17 cellular contexts compared by ENCODE assay signal in genomic region chr5:119476341-119476740, GRCh38.
"Had no signal": no experiment of that assay in that cellular context is flagged by ENCODE, and none has a peak within 500 bp of the region (broad histone marks: within the 10 kb centered on the region; RNA-seq: fewer than 3 reads in every experiment).

No MANE protein-coding gene starts in this region.

- H3K4me3 ChIP-seq: prostate gland, right lobe of liver had no signal

- H3K4me3 Mint-ChIP-seq: activated B cell treated with CpG ODN at 0.5 μM for 24 hours; activated CD4-positive, alpha-beta T cell treated with anti-CD3 and anti-CD28 coated beads, Interleukin-2, amount 10 ng/mL, durations not matched to agents 24 days and 14 days; activated naive CD4-positive, alpha-beta T cell treated with anti-CD3 and anti-CD28 coated beads for 36 hours; activated T-helper 17 cell treated with anti-CD3 and anti-CD28 coated beads, Interleukin-2, amount 50 U/mL, for 72 hours; mesothelial cell of epicardium; naive B cell; stimulated activated memory B cell treated with anti-CD40 and anti-IgM and Interleukin-4, amounts not matched to agents 10 μg/mL and 1 μg/mL and 100 μg/mL, for 72 hours; T-helper 1 cell treated with Interleukin-12 subunit alpha and Interleukin-12 subunit beta and Interleukin-4 antibody, amounts not matched to agents 30 μg/mL and 1 μg/mL, for 36 hours; type B pancreatic cell had no signal

- DNase-seq: activated B cell treated with CpG ODN at 0.5 μM for 24 hours; activated CD4-positive, alpha-beta T cell treated with anti-CD3 and anti-CD28 coated beads, Interleukin-2, amount 10 ng/mL, durations not matched to agents 24 days and 14 days; activated naive CD4-positive, alpha-beta T cell treated with anti-CD3 and anti-CD28 coated beads for 36 hours; activated T-cell treated with anti-CD3 and anti-CD28 coated beads for 4 hours; central memory CD4-positive, alpha-beta T cell; erythroblast; left ventricle myocardium superior; naive B cell; occipital lobe; right lobe of liver had no signal

- ATAC-seq: activated T-helper 17 cell treated with anti-CD3 and anti-CD28 coated beads, Interleukin-2, amount 50 U/mL, for 72 hours; left ventricle myocardium superior; right lobe of liver; SK-N-SH treated with all-trans-retinoic acid at 6 μM for 48 hours; stimulated activated memory B cell treated with anti-CD40 and anti-IgM and Interleukin-4, amounts not matched to agents 10 μg/mL and 1 μg/mL and 100 μg/mL, for 72 hours had no signal

- H3K4me1 Mint-ChIP-seq: activated CD4-positive, alpha-beta T cell treated with anti-CD3 and anti-CD28 coated beads, Interleukin-2, amount 10 ng/mL, durations not matched to agents 24 days and 14 days; activated T-helper 17 cell treated with anti-CD3 and anti-CD28 coated beads, Interleukin-2, amount 50 U/mL, for 72 hours; mesothelial cell of epicardium had no signal

- H3K9me3 Mint-ChIP-seq: activated B cell treated with CpG ODN at 0.5 μM for 24 hours; activated CD4-positive, alpha-beta T cell treated with anti-CD3 and anti-CD28 coated beads, Interleukin-2, amount 10 ng/mL, durations not matched to agents 24 days and 14 days; activated naive CD4-positive, alpha-beta T cell treated with anti-CD3 and anti-CD28 coated beads for 36 hours; activated T-helper 17 cell treated with anti-CD3 and anti-CD28 coated beads, Interleukin-2, amount 50 U/mL, for 72 hours; mesothelial cell of epicardium; naive B cell; stimulated activated memory B cell treated with anti-CD40 and anti-IgM and Interleukin-4, amounts not matched to agents 10 μg/mL and 1 μg/mL and 100 μg/mL, for 72 hours; T-helper 1 cell treated with Interleukin-12 subunit alpha and Interleukin-12 subunit beta and Interleukin-4 antibody, amounts not matched to agents 30 μg/mL and 1 μg/mL, for 36 hours; type B pancreatic cell had no signal

- H3K27ac Mint-ChIP-seq: activated B cell treated with CpG ODN at 0.5 μM for 24 hours; activated CD4-positive, alpha-beta T cell treated with anti-CD3 and anti-CD28 coated beads, Interleukin-2, amount 10 ng/mL, durations not matched to agents 24 days and 14 days; activated naive CD4-positive, alpha-beta T cell treated with anti-CD3 and anti-CD28 coated beads for 36 hours; activated T-helper 17 cell treated with anti-CD3 and anti-CD28 coated beads, Interleukin-2, amount 50 U/mL, for 72 hours; mesothelial cell of epicardium; naive B cell; stimulated activated memory B cell treated with anti-CD40 and anti-IgM and Interleukin-4, amounts not matched to agents 10 μg/mL and 1 μg/mL and 100 μg/mL, for 72 hours; T-helper 1 cell treated with Interleukin-12 subunit alpha and Interleukin-12 subunit beta and Interleukin-4 antibody, amounts not matched to agents 30 μg/mL and 1 μg/mL, for 36 hours; type B pancreatic cell had no signal

- H3K27ac ChIP-seq: prostate gland, right lobe of liver had no signal

- H3K27me3 Mint-ChIP-seq: activated B cell treated with CpG ODN at 0.5 μM for 24 hours; activated CD4-positive, alpha-beta T cell treated with anti-CD3 and anti-CD28 coated beads, Interleukin-2, amount 10 ng/mL, durations not matched to agents 24 days and 14 days; activated T-helper 17 cell treated with anti-CD3 and anti-CD28 coated beads, Interleukin-2, amount 50 U/mL, for 72 hours; naive B cell; stimulated activated memory B cell treated with anti-CD40 and anti-IgM and Interleukin-4, amounts not matched to agents 10 μg/mL and 1 μg/mL and 100 μg/mL, for 72 hours; type B pancreatic cell had no signal

- H3K27me3 ChIP-seq: right lobe of liver had no signal

- H3K36me3 ChIP-seq: prostate gland had no signal

- H3K4me1 ChIP-seq: prostate gland had no signal

- H3K9me3 ChIP-seq: prostate gland, right lobe of liver had no signal
